Comparison of ENCODE assay signal across 16 cellular contexts in genomic region chr4:69759189-69759604, GRCh38. TPM values are rescaled to one million over a fixed set of nuclear protein-coding genes. Genes with fewer than 3 reads are reported as not detected.
DNase-seq lines count a peak whose midpoint lies in the region; ATAC-seq and TF ChIP-seq lines count a peak whose summit lies in the region.
"Had no signal": no experiment of that assay in that cellular context is flagged by ENCODE, and none has a peak within 500 bp of the region (broad histone marks: within the 10 kb centered on the region; RNA-seq: fewer than 3 reads in every experiment).

No MANE protein-coding gene starts in this region.

- H3K36me3 Mint-ChIP-seq in T-helper 2 cell treated with Interferon-gamma antibody and Interleukin-4, amounts not matched to agents 5 μg/mL and 100 μg/mL, for 36 hours (ENCODE audit: low read depth), result no peaks in the 10 kb centered on the region

- peak overlapping the region; percentile 3 for H3K4me3 ChIP-seq in skeletal muscle cell (ENCODE audit: low read depth, low read length)
- H3K4me3 ChIP-seq: skin epidermis, thyroid gland had no signal

- H3K27ac Mint-ChIP-seq in T-helper 2 cell treated with Interferon-gamma antibody and Interleukin-4, amounts not matched to agents 5 μg/mL and 100 μg/mL, for 36 hours, result peak overlapping the region; percentile 76
- H3K27ac Mint-ChIP-seq: activated CD8-positive, alpha-beta memory T cell treated with anti-CD3 and anti-CD28 coated beads, Interleukin-2, amount 10 ng/mL, durations not matched to agents 7 days and 5 days had no signal

- no peak for TF ChIP-seq CTCF in foreskin keratinocyte (conservative IDR thresholded peaks at IDR 0.05)

- ATAC-seq in foreskin keratinocyte (peak; percentile 29), HG02970 (IDR thresholded peaks at IDR 0.05; ENCODE audit: low FRiP score, unreplicated experiment) (no peak)
- ATAC-seq: activated CD8-positive, alpha-beta memory T cell treated with anti-CD3 and anti-CD28 coated beads, Interleukin-2, amount 10 ng/mL, durations not matched to agents 7 days and 5 days had no signal

- no peak overlapping the region for H3K27ac ChIP-seq in foreskin keratinocyte
- H3K27ac ChIP-seq: 22Rv1, thyroid gland had no signal

- H3K27me3 Mint-ChIP-seq in T-helper 2 cell treated with Interferon-gamma antibody and Interleukin-4, amounts not matched to agents 5 μg/mL and 100 μg/mL, for 36 hours (ENCODE audit: low read depth), result no peaks in the 10 kb centered on the region
- H3K27me3 Mint-ChIP-seq: activated CD8-positive, alpha-beta memory T cell treated with anti-CD3 and anti-CD28 coated beads, Interleukin-2, amount 10 ng/mL, durations not matched to agents 7 days and 5 days had no signal

- H3K4me1 Mint-ChIP-seq in T-helper 2 cell treated with Interferon-gamma antibody and Interleukin-4, amounts not matched to agents 5 μg/mL and 100 μg/mL, for 36 hours (ENCODE audit: low read depth), result peaks cover 28% of the 10 kb centered on the region

- H3K9me3 Mint-ChIP-seq in T-helper 2 cell treated with Interferon-gamma antibody and Interleukin-4, amounts not matched to agents 5 μg/mL and 100 μg/mL, for 36 hours, result no peaks in the 10 kb centered on the region

- H3K27me3 ChIP-seq in foreskin keratinocyte, result no peaks in the 10 kb centered on the region
- H3K27me3 ChIP-seq: thyroid gland had no signal

- H3K4me3 Mint-ChIP-seq in T-helper 2 cell treated with Interferon-gamma antibody and Interleukin-4, amounts not matched to agents 5 μg/mL and 100 μg/mL, for 36 hours, result peak overlapping the region; percentile 83
- H3K4me3 Mint-ChIP-seq: activated CD8-positive, alpha-beta memory T cell treated with anti-CD3 and anti-CD28 coated beads, Interleukin-2, amount 10 ng/mL, durations not matched to agents 7 days and 5 days had no signal

- no peaks in the 10 kb centered on the region for H3K4me1 ChIP-seq in foreskin keratinocyte
- H3K4me1 ChIP-seq: thyroid gland had no signal

- DNase-seq in DMS153 (lab: John Stamatoyannopoulos, UW) (peak; percentile 14), DMS153 treated with DMSO at 0.1 percent for 48 hours (lab: John Stamatoyannopoulos, UW; ENCODE audit: unreplicated experiment) (no peak), foreskin keratinocyte (no peak), skeletal muscle cell (ENCODE audit: low read depth) (no peak), NCI-H146 treated with DMSO at 0.1 percent for 48 hours (lab: John Stamatoyannopoulos, UW; ENCODE audit: unreplicated experiment) (no peak), DMS114 treated with DMSO at 0.1 percent for 48 hours (lab: John Stamatoyannopoulos, UW; ENCODE audit: unreplicated experiment) (no peak)
- no peak for DNase-seq in T-helper 2 cell treated with Interferon-gamma antibody and Interleukin-4, amounts not matched to agents 5 μg/mL and 100 μg/mL, for 36 hours (ENCODE audit: low spot score)
- DNase-seq: activated CD8-positive, alpha-beta memory T cell treated with anti-CD3 and anti-CD28 coated beads, Interleukin-2, amount 10 ng/mL, durations not matched to agents 7 days and 5 days; DMS 273 treated with DMSO at 0.1 percent for 48 hours; NCI-H2227 treated with DMSO at 0.1 percent for 48 hours; thyroid gland had no signal

RNA-seq across cellular contexts. Expression of gene SULT1B1, which starts 1.2 kb away (rescaled TPM):
- total RNA-seq in foreskin keratinocyte, result 0.07 and 2.5 TPM in 2 replicates
- polyA plus RNA-seq in foreskin keratinocyte, result 0.03 and 0.71 TPM in 2 replicates
- total RNA-seq: epithelial cell of proximal tubule, myocyte had no signal
